In genomic region chr18:69839497-69839896, GRCh38 we compare ENCODE assay signal across 18 cellular contexts.
"Had no signal": no experiment of that assay in that cellular context is flagged by ENCODE, and none has a peak within 500 bp of the region (broad histone marks: within the 10 kb centered on the region; RNA-seq: fewer than 3 reads in every experiment).

No MANE protein-coding gene starts in this region.

- H3K36me3 ChIP-seq: gastroesophageal sphincter, sigmoid colon, tibial artery had no signal

- H3K27ac Mint-ChIP-seq: activated naive CD4-positive, alpha-beta T cell treated with anti-CD3 and anti-CD28 coated beads for 36 hours; progenitor cell of endocrine pancreas; T-helper 1 cell treated with Interleukin-12 subunit alpha and Interleukin-12 subunit beta and Interleukin-4 antibody, amounts not matched to agents 30 μg/mL and 1 μg/mL, for 36 hours had no signal

- H3K4me3 ChIP-seq: gastroesophageal sphincter, lung, sigmoid colon, tibial artery had no signal

- H3K36me3 Mint-ChIP-seq: naive B cell had no signal

- H3K4me3 Mint-ChIP-seq: activated naive CD4-positive, alpha-beta T cell treated with anti-CD3 and anti-CD28 coated beads for 36 hours; activated T-cell treated with anti-CD3 and anti-CD28 coated beads, Interleukin-2, amount 50 U/mL, for 72 hours; naive B cell; stimulated activated naive CD8-positive, alpha-beta T cell treated with anti-CD3 and anti-CD28 coated beads, Interleukin-15, amount 100 ng/mL, for 72 hours; T-helper 1 cell treated with Interleukin-12 subunit alpha and Interleukin-12 subunit beta and Interleukin-4 antibody, amounts not matched to agents 30 μg/mL and 1 μg/mL, for 36 hours had no signal

- H3K9me3 Mint-ChIP-seq: activated naive CD4-positive, alpha-beta T cell treated with anti-CD3 and anti-CD28 coated beads for 36 hours; activated T-cell treated with anti-CD3 and anti-CD28 coated beads, Interleukin-2, amount 50 U/mL, for 72 hours; stimulated activated naive CD8-positive, alpha-beta T cell treated with anti-CD3 and anti-CD28 coated beads, Interleukin-15, amount 100 ng/mL, for 72 hours; T-helper 1 cell treated with Interleukin-12 subunit alpha and Interleukin-12 subunit beta and Interleukin-4 antibody, amounts not matched to agents 30 μg/mL and 1 μg/mL, for 36 hours had no signal

- DNase-seq: activated CD4-positive, alpha-beta T cell treated with anti-CD3 and anti-CD28 coated beads for 4 hours; activated CD4-positive, CD25-positive, alpha-beta regulatory T cell; activated effector memory CD4-positive, alpha-beta T cell treated with Interleukin-2 at 50 U/mL for 16 hours; cortex of kidney; head of caudate nucleus; naive B cell; retina; sigmoid colon; stimulated activated CD4-positive, alpha-beta T cell treated with anti-CD3 and anti-CD28 coated beads, Interleukin-12 subunit alpha, Interleukin-12 subunit beta, amount 100 ng/mL, for 4 hours; stimulated activated naive CD8-positive, alpha-beta T cell treated with anti-CD3 and anti-CD28 coated beads, Interleukin-15, amount 100 ng/mL, for 72 hours; tibial artery had no signal

- H3K4me1 ChIP-seq: gastroesophageal sphincter, tibial artery had no signal

- H3K27ac ChIP-seq: epithelial cell of prostate, gastroesophageal sphincter, sigmoid colon, tibial artery had no signal

- ATAC-seq: gastroesophageal sphincter had no signal

- H3K9me3 ChIP-seq: gastroesophageal sphincter, sigmoid colon, tibial artery had no signal

- H3K4me1 Mint-ChIP-seq: naive B cell; stimulated activated naive CD8-positive, alpha-beta T cell treated with anti-CD3 and anti-CD28 coated beads, Interleukin-15, amount 100 ng/mL, for 72 hours had no signal

- H3K27me3 Mint-ChIP-seq: progenitor cell of endocrine pancreas; stimulated activated naive CD8-positive, alpha-beta T cell treated with anti-CD3 and anti-CD28 coated beads, Interleukin-15, amount 100 ng/mL, for 72 hours had no signal

- H3K27me3 ChIP-seq: gastroesophageal sphincter, sigmoid colon, tibial artery had no signal
